Comparison of ENCODE assay signal across 15 cellular contexts in the genomic region with DNA sequence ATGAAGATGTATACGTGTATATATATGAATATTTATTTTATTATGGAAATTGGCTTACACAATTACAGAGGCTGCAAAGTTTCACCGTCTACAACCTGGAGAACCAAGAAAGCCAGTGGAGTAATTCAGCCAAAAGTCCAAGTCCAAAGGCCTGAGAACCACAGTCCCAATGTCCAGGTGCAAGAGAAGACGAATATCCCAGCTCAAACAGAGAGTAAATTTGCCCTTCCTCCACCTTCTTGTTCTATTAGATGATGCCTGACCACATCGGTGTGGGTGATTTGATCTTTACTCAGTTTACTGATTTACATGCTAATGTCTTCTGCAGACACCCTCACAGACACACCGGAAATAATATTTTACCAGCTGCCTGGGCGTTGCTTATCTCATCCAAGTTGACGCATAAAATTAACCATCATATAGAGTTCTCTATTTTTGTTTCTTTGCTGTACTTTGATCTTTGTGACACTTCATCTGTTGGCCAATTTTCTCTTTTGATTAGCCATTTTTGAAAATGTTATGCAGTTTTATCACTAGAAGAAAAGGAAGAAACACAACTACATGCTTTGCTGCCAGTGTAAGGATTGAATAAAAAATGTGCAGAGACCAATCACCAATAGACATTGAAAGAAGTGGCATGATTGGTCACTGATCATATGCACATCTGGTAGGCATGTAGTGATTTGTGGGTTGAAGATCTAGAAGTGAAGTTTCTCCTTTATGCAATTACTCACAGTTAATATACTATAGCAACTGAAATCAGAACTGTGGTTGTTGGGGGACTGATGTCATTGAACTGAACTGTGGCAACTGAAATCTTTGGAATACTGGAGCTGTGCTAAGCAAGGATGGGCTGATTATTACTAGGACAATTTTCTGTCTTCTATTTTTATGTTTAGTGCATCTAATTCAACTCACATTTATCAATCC.
DNase-seq lines count a peak whose midpoint lies in the region; ATAC-seq, FAIRE-seq and TF ChIP-seq lines count a peak whose summit lies in the region.
"Had no signal": no experiment of that assay in that cellular context is flagged by ENCODE, and none has a peak within 500 bp of the region (broad histone marks: within the 10 kb centered on the region; RNA-seq: fewer than 3 reads in every experiment).

No MANE protein-coding gene starts in this region.

- 32 to 43% methylated on average over 7 of the region's 7 CpGs for WGBS in body of pancreas, 2 donors
- 30 to 65% (median 35%) methylated on average over 7 of the region's 7 CpGs for WGBS in small intestine, 3 donors
- whole genome bisulfite sequencing in sigmoid colon, 2 donors = 27 to 71% methylated on average over 7 of the region's 7 CpGs

- intact Hi-C loops in body of pancreas (cut with DNase I) = no loop called here
- intact Hi-C loops in left colon (cut with DNase I, micrococcal nuclease) = no loop called here
- intact Hi-C loops in sigmoid colon (cut with DNase I) = no loop called here
- intact Hi-C loops in Caco-2 (cut with micrococcal nuclease; ENCODE audit: unreplicated experiment) = no loop called here

- no peak for TF ChIP-seq EP300 in sigmoid colon (IDR thresholded peaks at IDR 0.05)

- no peaks in the 10 kb centered on the region for H3K27me3 ChIP-seq in body of pancreas
- H3K27me3 ChIP-seq in small intestine (ENCODE audit: control insufficient read depth in 2 of 2, insufficient read depth in 2 of 2, low read length in 2 of 2) = no peaks in the 10 kb centered on the region
- no peaks in the 10 kb centered on the region for H3K27me3 ChIP-seq in sigmoid colon
- H3K27me3 ChIP-seq in Caco-2 (replicated peaks; ENCODE audit: control insufficient read depth, insufficient read depth, low read length) = no peaks in the 10 kb centered on the region
- H3K27me3 ChIP-seq: BLaER1 had no signal

- BruUV-seq in Caco-2 (replicated peaks; lab: Mats Ljungman, UMichigan) = no TSS peak

- no peak for TF ChIP-seq POLR2A in H54 (IDR thresholded peaks at IDR 0.05; ENCODE audit: low read depth, low read length)
- TF ChIP-seq POLR2A in body of pancreas (IDR thresholded peaks at IDR 0.05) = no peak
- no peak for TF ChIP-seq POLR2A in sigmoid colon (IDR thresholded peaks at IDR 0.05)

- H3K9me3 ChIP-seq in body of pancreas = no peaks in the 10 kb centered on the region
- no peaks in the 10 kb centered on the region for H3K9me3 ChIP-seq in small intestine (ENCODE audit: control insufficient read depth, low read depth)
- no peaks in the 10 kb centered on the region for H3K9me3 ChIP-seq in sigmoid colon
- H3K9me3 ChIP-seq in Caco-2 = peaks cover 7% of the 10 kb centered on the region; the same call in 1 of the 2 replicates

- H3K4me3 ChIP-seq in body of pancreas = no peak overlapping the region
- no peak overlapping the region for H3K4me3 ChIP-seq in small intestine (ENCODE audit: low read depth in 1 of 2, low read length in 2 of 2)
- no peak overlapping the region for H3K4me3 ChIP-seq in sigmoid colon
- no peak overlapping the region for H3K4me3 ChIP-seq in Caco-2 (ENCODE audit: low read depth, low read length)
- H3K4me3 ChIP-seq: BLaER1, GM12878, GM23248 had no signal

- H3K36me3 ChIP-seq in body of pancreas (replicated peaks in 1 of 2; ENCODE audit: insufficient read depth in 1 of 2, low read depth in 2 of 2) (no peaks in the 10 kb centered on the region), small intestine (ENCODE audit: control insufficient read depth in 2 of 2, insufficient read depth in 2 of 2, low read length in 2 of 2) (no peaks in the 10 kb centered on the region), sigmoid colon (no peaks in the 10 kb centered on the region), Caco-2 (ENCODE audit: control insufficient read depth, insufficient read depth, low read length) (no peaks in the 10 kb centered on the region)
- H3K36me3 ChIP-seq: BLaER1 had no signal

- CTCF ChIA-PET in Caco-2 (lab: Charles Lee) = no interaction called here

- peak; percentile 83 for ATAC-seq in body of pancreas
- peak; percentile 63 for ATAC-seq in left colon
- ATAC-seq: GM12878 had no signal

- no peak for TF ChIP-seq CTCF in body of pancreas (IDR thresholded peaks at IDR 0.05)
- TF ChIP-seq CTCF in sigmoid colon (IDR thresholded peaks at IDR 0.05) = no peak
- TF ChIP-seq CTCF in Caco-2 (IDR thresholded peaks at IDR 0.05; ENCODE audit: insufficient read depth in 1 of 2, low read depth in 1 of 2, low read length in 1 of 2, severe bottlenecking in 1 of 2, unreplicated experiment in 1 of 2) = no peak

- H3K4me3 Mint-ChIP-seq in Caco-2 (ENCODE audit: unreplicated experiment) = no peak overlapping the region

- H3K4me1 ChIP-seq in body of pancreas (peaks cover 31% of the 10 kb centered on the region), small intestine (ENCODE audit: control insufficient read depth in 2 of 2, insufficient read depth in 1 of 2, low read depth in 1 of 2, low read length in 1 of 2) (peaks cover 0 to 5% of the 10 kb centered on the region in 2 donors), sigmoid colon (no peaks in the 10 kb centered on the region), Caco-2 (no peaks in the 10 kb centered on the region)
- H3K4me1 ChIP-seq: BLaER1 had no signal

- H3K27me3 Mint-ChIP-seq in Caco-2 (ENCODE audit: insufficient read depth, unreplicated experiment) = peaks cover 6% of the 10 kb centered on the region

- POLR2A ChIA-PET in Caco-2 (lab: Charles Lee) = no interaction called here

- no peak overlapping the region for H3K27ac Mint-ChIP-seq in Caco-2 (ENCODE audit: unreplicated experiment)

- no peaks in the 10 kb centered on the region for H3K36me3 Mint-ChIP-seq in Caco-2 (ENCODE audit: insufficient read depth, unreplicated experiment)

- peak; percentile 11 for FAIRE-seq in H54 (lab: Jason Lieb, UNC)
- FAIRE-seq in small intestine (lab: Jason Lieb, UNC) = no peak
- FAIRE-seq: GM12878, GM18507 had no signal

- H3K27ac ChIP-seq in body of pancreas (peak overlapping the region in 3 of 4 donors; percentile 26 to 67 (median 36)), small intestine (ENCODE audit: low read depth in 1 of 2, low read length in 1 of 2) (peak overlapping the region in 1 of 2 donors; percentile 32), sigmoid colon (no peak overlapping the region)
- H3K27ac ChIP-seq: BLaER1, GM23248 had no signal

- no peaks in the 10 kb centered on the region for H3K9me3 Mint-ChIP-seq in Caco-2 (ENCODE audit: unreplicated experiment)

- no peaks in the 10 kb centered on the region for H3K4me1 Mint-ChIP-seq in Caco-2 (ENCODE audit: low read depth, unreplicated experiment)

- DNase-seq in H54 (ENCODE audit: insufficient read length, low spot score) (no peak), body of pancreas (peak; percentile 30 to 66 (median 54)), left colon (peak in 1 of 2 donors; percentile 6), small intestine (peak; percentile 84), sigmoid colon (no peak), Caco-2 (no peak), hippocampal formation (lab: John Stamatoyannopoulos, UW) (no peak)
- DNase-seq: 8988T, AML-193, DMS79, GM23248, H7 had no signal

Comparison
In these comparisons a context has a peak if more than half of its experiments do, and no peak if none do; other contexts are left out.
1. DNase-seq: peak in body of pancreas (4 of 4) and small intestine (single experiment); none in H54 (single experiment), sigmoid colon (single experiment), Caco-2 (0 of 2) and hippocampal formation (0 of 2).
2. H3K27ac ChIP-seq: peak in body of pancreas (3 of 4); none in sigmoid colon (0 of 4).